In the genomic region with DNA sequence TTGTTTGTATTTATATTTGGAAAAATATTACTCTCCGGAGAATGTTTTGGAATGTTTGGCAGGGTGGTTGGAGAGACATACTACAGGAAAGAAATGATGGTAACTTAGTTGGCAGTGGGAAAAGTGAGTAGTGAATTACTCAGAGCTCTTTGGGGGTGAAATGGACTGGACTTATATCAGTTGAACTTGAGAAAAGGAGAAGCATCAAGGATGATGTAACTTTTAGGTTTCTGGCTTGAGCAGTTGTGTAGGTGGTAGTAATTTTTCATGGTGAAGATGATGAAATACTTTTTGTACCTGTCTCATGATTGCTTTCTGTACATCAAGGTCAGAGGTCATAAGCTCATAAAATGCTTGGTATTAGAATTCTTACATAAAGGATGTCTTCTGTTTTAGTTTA, we compare ENCODE assay signal across 1 cellular context.
TF ChIP-seq lines count a peak whose summit lies in the region.

No MANE protein-coding gene starts in this region.

TF ChIP-seq in GM23338, 12 proteins besides CTCF, POLR2A, EP300 and RAD21 (continued from another document):
- no peak for TF ChIP-seq REST (IDR thresholded peaks at IDR 0.05; ENCODE audit: unreplicated experiment)
- TF ChIP-seq EZH2phosphoT487 (IDR thresholded peaks at IDR 0.05; ENCODE audit: unreplicated experiment): no peak
- TF ChIP-seq EZH2 (IDR thresholded peaks at IDR 0.05; ENCODE audit: low read depth, unreplicated experiment): no peak
- TF ChIP-seq NANOG (IDR thresholded peaks at IDR 0.05; ENCODE audit: borderline replicate concordance): no peak
- TF ChIP-seq ZNF114 (CRISPR knock-in tag; IDR thresholded peaks at IDR 0.05): no peak
